ENCODE assay signal across 15 cellular contexts in the genomic region with DNA sequence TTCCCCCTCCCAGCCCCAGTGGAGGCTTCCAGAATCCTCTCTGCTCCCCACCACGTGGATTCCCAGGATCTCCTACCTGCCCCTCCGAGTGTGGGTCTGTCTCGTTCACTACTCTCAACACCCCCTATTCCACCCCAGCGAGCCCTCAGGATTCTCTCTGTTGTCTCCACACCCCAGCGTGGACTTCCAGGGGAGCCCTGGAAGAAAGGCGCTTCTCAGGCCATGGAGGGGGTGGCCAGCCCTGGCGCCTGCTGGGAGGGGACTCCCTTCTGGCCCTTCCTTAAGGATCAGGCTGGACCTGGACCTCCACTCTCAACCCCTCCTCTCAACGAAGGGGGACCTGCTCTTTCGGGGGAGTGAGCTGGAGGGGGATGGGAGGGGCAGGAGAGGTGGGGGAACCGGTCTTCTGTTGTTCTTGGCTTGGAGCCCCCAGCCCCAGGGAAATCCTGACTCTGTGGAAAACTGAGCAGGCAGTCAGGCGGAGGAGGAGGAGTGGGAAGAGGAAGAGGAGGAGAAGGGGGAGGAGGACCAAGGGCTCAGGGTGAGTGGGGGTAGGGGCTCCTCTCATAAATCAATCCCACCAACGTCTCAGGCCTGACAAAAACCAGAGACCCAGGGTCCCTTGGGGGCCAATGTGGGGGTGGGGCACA. TPM values are rescaled to one million over a fixed set of nuclear protein-coding genes. Genes with fewer than 3 reads are reported as not detected.
DNase-seq lines count a peak whose midpoint lies in the region; ATAC-seq and TF ChIP-seq lines count a peak whose summit lies in the region.
"Had no signal": no experiment of that assay in that cellular context is flagged by ENCODE, and none has a peak within 500 bp of the region (broad histone marks: within the 10 kb centered on the region; RNA-seq: fewer than 3 reads in every experiment).

No MANE protein-coding gene starts in this region.

- ATAC-seq in right cardiac atrium, result no peak
- ATAC-seq in lower lobe of right lung, result no peak
- ATAC-seq in GM21825 (IDR thresholded peaks at IDR 0.05; ENCODE audit: unreplicated experiment), result no peak
- no peak for ATAC-seq in GM18861 (IDR thresholded peaks at IDR 0.05; ENCODE audit: unreplicated experiment)
- no peak for ATAC-seq in HG03442 (IDR thresholded peaks at IDR 0.05; ENCODE audit: unreplicated experiment)
- no peak for ATAC-seq in HG03135 (IDR thresholded peaks at IDR 0.05; ENCODE audit: unreplicated experiment)

- no peaks in the 10 kb centered on the region for H3K36me3 ChIP-seq in right atrium auricular region
- H3K36me3 ChIP-seq in lower lobe of right lung, result no peaks in the 10 kb centered on the region
- no peaks in the 10 kb centered on the region for H3K36me3 ChIP-seq in ovary

- TF ChIP-seq CTCF in right atrium auricular region (IDR thresholded peaks at IDR 0.05), result no peak
- no peak for TF ChIP-seq CTCF in lower lobe of right lung (IDR thresholded peaks at IDR 0.05)
- no peak for TF ChIP-seq CTCF in ovary (IDR thresholded peaks at IDR 0.05)

- H3K4me1 ChIP-seq in right cardiac atrium (ENCODE audit: control insufficient read depth, insufficient read depth, low read length), result peaks cover 4% of the 10 kb centered on the region
- H3K4me1 ChIP-seq in right atrium auricular region, result peaks cover 0 to 24% of the 10 kb centered on the region in 2 donors
- H3K4me1 ChIP-seq in lower lobe of right lung, result no peaks in the 10 kb centered on the region
- peaks cover 20% of the 10 kb centered on the region for H3K4me1 ChIP-seq in ovary (ENCODE audit: insufficient read depth)
- H3K4me1 ChIP-seq: Caco-2 had no signal

- H3K9me3 ChIP-seq in right cardiac atrium (ENCODE audit: control insufficient read depth, low read length), result no peaks in the 10 kb centered on the region
- no peaks in the 10 kb centered on the region for H3K9me3 ChIP-seq in right atrium auricular region
- no peaks in the 10 kb centered on the region for H3K9me3 ChIP-seq in lower lobe of right lung
- no peaks in the 10 kb centered on the region for H3K9me3 ChIP-seq in ovary
- H3K9me3 ChIP-seq: Caco-2 had no signal

- DNase-seq in right cardiac atrium, result peak in 2 of 3 donors; percentile 36 to 43
- DNase-seq in right atrium auricular region (ENCODE audit: low spot score), result no peak
- peak; percentile 19 for DNase-seq in lower lobe of right lung
- DNase-seq in ovary, result peak in 4 of 5 donors; percentile 53 to 58 (median 54)
- DNase-seq: Caco-2, KG1, NCI-H1092, NCI-H345, NCI-H526 treated with DMSO at 0.1 percent for 48 hours, OCI-M1, RPMI8226 had no signal

- no peaks in the 10 kb centered on the region for H3K27me3 ChIP-seq in right cardiac atrium (ENCODE audit: control insufficient read depth, insufficient read depth)
- no peaks in the 10 kb centered on the region for H3K27me3 ChIP-seq in right atrium auricular region
- no peaks in the 10 kb centered on the region for H3K27me3 ChIP-seq in lower lobe of right lung (ENCODE audit: low read depth)
- H3K27me3 ChIP-seq in ovary, result no peaks in the 10 kb centered on the region

- H3K27ac ChIP-seq in right cardiac atrium (ENCODE audit: low read length), result no peak overlapping the region
- no peak overlapping the region for H3K27ac ChIP-seq in right atrium auricular region
- H3K27ac ChIP-seq in lower lobe of right lung, result no peak overlapping the region
- peak overlapping the region; percentile 57 to 88 for H3K27ac ChIP-seq in ovary

- no peak for TF ChIP-seq EP300 in ovary (IDR thresholded peaks at IDR 0.05)

- intact Hi-C loops in right cardiac atrium (cut with DNase I) (no loop called here), lower lobe of right lung (cut with DNase I) (no loop called here), ovary (cut with DNase I) (loop anchor here in 1 of 4 donors (10.0 kb wide), 1 partner anchor 120 kb away; the partner anchor contains the start of gene MAGEF1)

- WGBS in right cardiac atrium, result 66% methylated on average over 12 of the region's 12 CpGs
- WGBS in ovary, 3 donors, result 46 to 56% (median 54%) methylated on average over 12 of the region's 12 CpGs

- no peak for TF ChIP-seq POLR2A in ovary (IDR thresholded peaks at IDR 0.05)

- H3K4me3 ChIP-seq in right cardiac atrium (ENCODE audit: low read length) (no peak overlapping the region), right atrium auricular region (no peak overlapping the region), lower lobe of right lung (no peak overlapping the region), ovary (no peak overlapping the region)

RNA-seq across cellular contexts. Expression of gene EPHB3, which starts 32.9 kb away (rescaled TPM):
- total RNA-seq in right cardiac atrium (1 to 10 TPM; 1.3 to 3.4 (median 2.9) TPM), right atrium auricular region (1 to 10 TPM; 2.1 to 5.1 TPM), lower lobe of right lung (4.9 TPM), ovary (10 to 100 TPM in 6 of 7 donors, 1 to 10 TPM in 1; 5.6 to 31.0 (median 16.1) TPM)
- polyA plus RNA-seq in right cardiac atrium (0.52 TPM), ovary (1 to 10 TPM; 2.1 to 7.3 TPM)

Comparison
In these comparisons a context has a peak if more than half of its experiments do, and no peak if none do; other contexts are left out.
1. H3K27ac ChIP-seq: peak in ovary (2 of 2); none in right cardiac atrium (single experiment), right atrium auricular region (0 of 2) and lower lobe of right lung (single experiment).